Comparison of ENCODE assay signal across 8 cellular contexts in the genomic region with DNA sequence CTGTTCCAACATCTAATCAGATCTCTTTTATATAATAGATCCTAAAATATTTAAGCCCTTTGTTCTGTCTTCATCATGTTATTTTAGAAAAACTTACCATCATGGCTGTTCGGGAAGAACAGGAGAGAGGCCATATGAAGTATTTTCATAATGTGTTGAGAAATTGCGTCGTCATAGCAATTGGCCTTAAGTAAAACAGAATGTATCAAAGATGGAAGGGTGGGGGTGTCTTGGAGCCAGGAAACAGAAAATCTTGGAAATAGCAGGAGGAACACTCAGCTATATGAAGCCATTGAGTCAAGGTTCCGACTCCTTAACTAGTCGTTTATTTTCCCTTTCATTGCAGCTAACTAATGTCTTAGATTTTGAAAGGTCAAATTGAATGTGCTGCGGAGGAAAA. TPM values are rescaled to one million over a fixed set of nuclear protein-coding genes. Genes with fewer than 3 reads are reported as not detected.
DNase-seq lines count a peak whose midpoint lies in the region; ATAC-seq and TF ChIP-seq lines count a peak whose summit lies in the region.

No MANE protein-coding gene starts in this region.

- no peaks in the 10 kb centered on the region for H3K9me3 Mint-ChIP-seq in CD8-positive, alpha-beta T cell

- no peak for TF ChIP-seq EP300 in ovary (IDR thresholded peaks at IDR 0.05)

- H3K36me3 Mint-ChIP-seq in CD8-positive, alpha-beta T cell = peaks cover 4% of the 10 kb centered on the region

- POLR2A ChIA-PET in CD8-positive, alpha-beta T cell (lab: Charles Lee) = interaction anchor here (0.7 to 4.0 kb wide), 10 partner anchors 9 to 183 kb away, joined by 3 to 18 read pairs (median 6); a partner anchor contains a TSS

- peak overlapping the region; percentile 76 for H3K4me3 ChIP-seq in CD8-positive, alpha-beta T cell (ENCODE audit: low read depth, low read length)
- H3K4me3 ChIP-seq in endocrine pancreas (ENCODE audit: control insufficient read depth, insufficient read depth, low read length) = peak overlapping the region; percentile 67
- H3K4me3 ChIP-seq in ovary = peak overlapping the region; percentile 80
- H3K4me3 ChIP-seq in lower leg skin (ENCODE audit: low read depth, poor library complexity, severe bottlenecking) = no peak overlapping the region

- DNase-seq in CD8-positive, alpha-beta T cell = no peak
- DNase-seq in NCI-H226 (peak; percentile 22), ovary (no peak), lower leg skin (ENCODE audit: low spot score in 2 of 2) (no peak)
- no peak for DNase-seq in activated naive CD4-positive, alpha-beta T cell (lab: John Stamatoyannopoulos, UW)
- DNase-seq in stimulated activated CD4-positive, alpha-beta T cell treated with anti-CD3 and anti-CD28 coated beads, Interleukin-2, amount 100 ng/mL, for 48 hours = no peak

- no peak overlapping the region for H3K27ac Mint-ChIP-seq in CD8-positive, alpha-beta T cell

- H3K9me3 ChIP-seq in CD8-positive, alpha-beta T cell (ENCODE audit: low read length) = no peaks in the 10 kb centered on the region
- H3K9me3 ChIP-seq in endocrine pancreas (ENCODE audit: control insufficient read depth, low read length) (no peaks in the 10 kb centered on the region), ovary (no peaks in the 10 kb centered on the region)

- 5 to 9% (median 5%) methylated on average over 6 of the region's 6 CpGs for WGBS in ovary, 3 donors
- whole genome bisulfite sequencing in lower leg skin, 2 donors = 17 to 21% methylated on average over 6 of the region's 6 CpGs

- TF ChIP-seq CTCF in CD8-positive, alpha-beta T cell (IDR thresholded peaks at IDR 0.05) = no peak
- TF ChIP-seq CTCF in ovary (IDR thresholded peaks at IDR 0.05) (no peak), lower leg skin (IDR thresholded peaks at IDR 0.05) (no peak)

- no peaks in the 10 kb centered on the region for H3K27me3 Mint-ChIP-seq in CD8-positive, alpha-beta T cell (ENCODE audit: low read depth)

- no peak overlapping the region for H3K9ac ChIP-seq in endocrine pancreas (ENCODE audit: control insufficient read depth, insufficient read depth, low read length)

- TF ChIP-seq POLR2A in ovary (IDR thresholded peaks at IDR 0.05) (no peak), lower leg skin (IDR thresholded peaks at IDR 0.05) (no peak)

- no peak overlapping the region for H3K4me3 Mint-ChIP-seq in CD8-positive, alpha-beta T cell

- CTCF ChIA-PET in CD8-positive, alpha-beta T cell (lab: Charles Lee) = no interaction called here

- H3K4me1 Mint-ChIP-seq in CD8-positive, alpha-beta T cell (ENCODE audit: low read depth) = peaks cover 32% of the 10 kb centered on the region

- H3K4me1 ChIP-seq in CD8-positive, alpha-beta T cell (ENCODE audit: insufficient read depth, low read length) = peaks cover 66% of the 10 kb centered on the region
- H3K4me1 ChIP-seq in endocrine pancreas (ENCODE audit: control insufficient read depth, insufficient read depth, low read length) (peaks cover 31% of the 10 kb centered on the region), ovary (ENCODE audit: insufficient read depth) (peaks cover 10% of the 10 kb centered on the region)

- no peaks in the 10 kb centered on the region for H3K27me3 ChIP-seq in CD8-positive, alpha-beta T cell (ENCODE audit: insufficient read depth, low read length)
- H3K27me3 ChIP-seq in endocrine pancreas (ENCODE audit: control insufficient read depth, insufficient read depth, low read length) = no peaks in the 10 kb centered on the region
- H3K27me3 ChIP-seq in ovary = no peaks in the 10 kb centered on the region

- intact Hi-C loops in CD8-positive, alpha-beta T cell (cut with DNase I, micrococcal nuclease) = loop anchor here (2.0 to 10.0 kb wide), 5 partner anchors 183 to 941 kb away; a partner anchor contains a TSS
- intact Hi-C loops in ovary (cut with DNase I) (loop anchor here in 2 of 4 donors (2.0 to 5.0 kb wide), 2 partner anchors 135 to 191 kb away; a partner anchor contains a TSS), lower leg skin (cut with DNase I; ENCODE audit: low total_unique reads) (no loop called here)

- no peaks in the 10 kb centered on the region for H3K36me3 ChIP-seq in CD8-positive, alpha-beta T cell (ENCODE audit: insufficient read depth, low read length)
- H3K36me3 ChIP-seq in endocrine pancreas (ENCODE audit: control insufficient read depth, insufficient read depth, low read length) (no peaks in the 10 kb centered on the region), ovary (no peaks in the 10 kb centered on the region)

- peak overlapping the region; percentile 65 for H3K27ac ChIP-seq in CD8-positive, alpha-beta T cell (ENCODE audit: low read depth, low read length)
- H3K27ac ChIP-seq in ovary = peak overlapping the region in 1 of 2 donors; percentile 99

- ATAC-seq in CD8-positive, alpha-beta T cell = no peak
- ATAC-seq in GM18520 (IDR thresholded peaks at IDR 0.05; ENCODE audit: unreplicated experiment) = no peak

RNA-seq across cellular contexts. Expression of a gene that starts 1.3 kb away (rescaled TPM):
- 100 to 1,000 TPM; 299 to 332 TPM for total RNA-seq in CD8-positive, alpha-beta T cell
- total RNA-seq in ovary (100 to 1,000 TPM; 140 to 301 (median 261) TPM), lower leg skin (100 to 1,000 TPM; 223 to 331 (median 293) TPM)
- polyA plus RNA-seq in ovary = 100 to 1,000 TPM; 120 to 241 TPM

RNA-seq across cellular contexts. Expression of a gene that starts 49.2 kb away (rescaled TPM):
- 1 to 10 TPM; 6.6 to 8.5 TPM for total RNA-seq in CD8-positive, alpha-beta T cell
- total RNA-seq in ovary (10 to 100 TPM; 12.4 to 20.2 (median 19.0) TPM), lower leg skin (10 to 100 TPM; 28.6 to 44.3 (median 30.8) TPM)
- polyA plus RNA-seq in ovary = 10 to 100 TPM; 14.0 to 28.2 TPM
